In the genomic region with DNA sequence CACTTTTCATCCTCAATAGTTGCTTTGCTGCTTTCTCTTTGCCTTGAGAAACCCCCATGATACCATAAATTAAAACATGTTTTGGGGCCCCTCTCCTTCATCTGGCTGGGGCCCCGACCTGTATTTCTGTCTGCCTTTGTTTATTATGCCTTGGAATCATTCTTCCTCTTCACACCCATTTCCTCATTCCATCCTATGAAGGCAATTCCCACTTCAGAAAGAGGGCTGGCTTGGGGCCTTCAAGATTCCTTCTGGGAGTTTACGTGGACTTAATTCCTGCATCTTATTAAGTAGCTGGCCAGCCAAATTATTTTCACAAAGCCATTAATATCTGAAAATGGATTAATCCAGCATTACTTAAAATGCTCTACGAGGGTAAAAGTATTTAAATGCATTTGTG, we compare ENCODE assay signal across 15 cellular contexts. TPM values are rescaled to one million over a fixed set of nuclear protein-coding genes. Genes with fewer than 3 reads are reported as not detected.
DNase-seq lines count a peak whose midpoint lies in the region; ATAC-seq and TF ChIP-seq lines count a peak whose summit lies in the region.
"Had no signal": no experiment of that assay in that cellular context is flagged by ENCODE, and none has a peak within 500 bp of the region (broad histone marks: within the 10 kb centered on the region; RNA-seq: fewer than 3 reads in every experiment).

No MANE protein-coding gene starts in this region.

- no peak overlapping the region for H2BK15ac ChIP-seq in neuronal stem cell (ENCODE audit: low read length)

- H3K9me3 ChIP-seq in lower lobe of right lung: no peaks in the 10 kb centered on the region
- H3K9me3 ChIP-seq in mucosa of descending colon: no peaks in the 10 kb centered on the region
- no peaks in the 10 kb centered on the region for H3K9me3 ChIP-seq in upper lobe of right lung
- H3K9me3 ChIP-seq in neuronal stem cell (replicated peaks in 1 of 2; ENCODE audit: control insufficient read depth in 2 of 2, insufficient read depth in 1 of 2, low read depth in 1 of 2, low read length in 2 of 2): no peaks in the 10 kb centered on the region
- H3K9me3 ChIP-seq: HAP-1 had no signal

- no peak overlapping the region for H2BK5ac ChIP-seq in neuronal stem cell (ENCODE audit: low read length)

- no peak overlapping the region for H3K9ac ChIP-seq in neuronal stem cell (ENCODE audit: low read depth, low read length, poor library complexity)

- intact Hi-C loops in lower lobe of right lung (cut with DNase I) (no loop called here), mucosa of descending colon (cut with DNase I, micrococcal nuclease) (no loop called here), upper lobe of right lung (cut with DNase I) (no loop called here)

- TF ChIP-seq CTCF in lower lobe of right lung (IDR thresholded peaks at IDR 0.05) (no peak), mucosa of descending colon (IDR thresholded peaks at IDR 0.05) (no peak), upper lobe of right lung (IDR thresholded peaks at IDR 0.05) (no peak)

- H2BK12ac ChIP-seq in neuronal stem cell (ENCODE audit: low read length): no peak overlapping the region

- H2BK120ac ChIP-seq in neuronal stem cell (ENCODE audit: low read depth, low read length): no peak overlapping the region

- no peaks in the 10 kb centered on the region for H3K4me1 ChIP-seq in lower lobe of right lung
- no peaks in the 10 kb centered on the region for H3K4me1 ChIP-seq in mucosa of descending colon (ENCODE audit: low read depth)
- H3K4me1 ChIP-seq in upper lobe of right lung: no peaks in the 10 kb centered on the region
- no peaks in the 10 kb centered on the region for H3K4me1 ChIP-seq in neuronal stem cell (ENCODE audit: control insufficient read depth in 2 of 2, insufficient read depth in 1 of 2, low read depth in 1 of 2, low read length in 2 of 2)
- H3K4me1 ChIP-seq: HAP-1 had no signal

- DNase-seq in astrocyte of the hippocampus (ENCODE audit: low read depth, low spot score): peak; percentile 16
- DNase-seq in lower lobe of right lung: no peak
- no peak for DNase-seq in mucosa of descending colon
- no peak for DNase-seq in upper lobe of right lung
- no peak for DNase-seq in neuronal stem cell (ENCODE audit: low spot score)
- no peak for DNase-seq in stimulated activated CD4-positive, alpha-beta T cell treated with anti-CD3 and anti-CD28 coated beads, Interleukin-15, amount 100 ng/mL, for 24 hours
- DNase-seq: ACHN; C1 segment of cervical spinal cord; CD4-positive, alpha-beta T cell; DMS153; DMS79 treated with DMSO at 0.1 percent for 48 hours; EL had no signal

- H3K27ac ChIP-seq in lower lobe of right lung (no peak overlapping the region), upper lobe of right lung (no peak overlapping the region), neuronal stem cell (replicated peaks; ENCODE audit: low read length) (no peak overlapping the region)

- no peak overlapping the region for H3K4me2 ChIP-seq in neuronal stem cell (ENCODE audit: insufficient read depth, low read length, poor library complexity, severe bottlenecking)

- H4K8ac ChIP-seq in neuronal stem cell (ENCODE audit: low read depth, low read length): no peak overlapping the region

- H3K4me3 ChIP-seq in lower lobe of right lung (no peak overlapping the region), mucosa of descending colon (no peak overlapping the region), upper lobe of right lung (no peak overlapping the region), neuronal stem cell (ENCODE audit: low read length in 2 of 2) (no peak overlapping the region)
- H3K4me3 ChIP-seq: HAP-1 had no signal

- H3K36me3 ChIP-seq in lower lobe of right lung (no peaks in the 10 kb centered on the region), mucosa of descending colon (ENCODE audit: low read depth) (no peaks in the 10 kb centered on the region), upper lobe of right lung (no peaks in the 10 kb centered on the region), neuronal stem cell (replicated peaks in 1 of 2; ENCODE audit: control insufficient read depth in 2 of 2, insufficient read depth in 2 of 2, low read length in 2 of 2) (no peaks in the 10 kb centered on the region)
- H3K36me3 ChIP-seq: HAP-1 had no signal

- H2AFZ ChIP-seq in neuronal stem cell (ENCODE audit: low read length): no peak overlapping the region

- peak; percentile 71 to 77 for ATAC-seq in lower lobe of right lung
- ATAC-seq in mucosa of descending colon: peak; percentile 54
- peak; percentile 72 for ATAC-seq in upper lobe of right lung
- ATAC-seq in HG02970 (IDR thresholded peaks at IDR 0.05; ENCODE audit: low FRiP score, unreplicated experiment): no peak

- H3K23ac ChIP-seq in neuronal stem cell (ENCODE audit: low read depth, low read length, poor library complexity): no peak overlapping the region

- no peak overlapping the region for H3K4ac ChIP-seq in neuronal stem cell (ENCODE audit: low read length)

- H3K79me1 ChIP-seq in neuronal stem cell (ENCODE audit: low read depth, low read length): no peaks in the 10 kb centered on the region

- WGBS in neuronal stem cell (ENCODE audit: extremely low coverage in 2 of 2, insufficient read length in 2 of 2, insufficient replicate concordance in 1 of 2), 2 donors: no CpG with 5 or more reads among the region's 3 CpGs

- no peak overlapping the region for H3K14ac ChIP-seq in neuronal stem cell (ENCODE audit: low read length)

- no peak overlapping the region for H3K18ac ChIP-seq in neuronal stem cell (ENCODE audit: low read length)

- H2AK5ac ChIP-seq in neuronal stem cell (ENCODE audit: low read depth, low read length): no peak overlapping the region

- H4K91ac ChIP-seq in neuronal stem cell (ENCODE audit: low read depth, low read length, poor library complexity): no peak overlapping the region

- no peaks in the 10 kb centered on the region for H3K27me3 ChIP-seq in lower lobe of right lung (ENCODE audit: low read depth)
- peaks cover 1% of the 10 kb centered on the region for H3K27me3 ChIP-seq in upper lobe of right lung
- H3K27me3 ChIP-seq in neuronal stem cell (ENCODE audit: control insufficient read depth in 3 of 3, insufficient read depth in 3 of 3, low read depth in 1 of 3, low read length in 3 of 3): peaks cover 0 to 15% (median 0%) of the 10 kb centered on the region in 3 experiments

RNA-seq across cellular contexts. Expression of a gene that starts 6.8 kb away (rescaled TPM):
- total RNA-seq in lower lobe of right lung (not detected), mucosa of descending colon (1 to 10 TPM in 1 of 3 donors, under 1 TPM in 2; 0.12 to 2.2 (median 0.17) TPM), upper lobe of right lung (not detected)
- 0.14 TPM for polyA plus RNA-seq in neuronal stem cell (2013, experiment 1 of 2)
- polyA plus RNA-seq in neuronal stem cell (2013, experiment 2 of 2): 0.10 TPM
- total RNA-seq: A172; CD4-positive, alpha-beta T cell had no signal
